Comparison of ENCODE assay signal across 10 cellular contexts in the genomic region with DNA sequence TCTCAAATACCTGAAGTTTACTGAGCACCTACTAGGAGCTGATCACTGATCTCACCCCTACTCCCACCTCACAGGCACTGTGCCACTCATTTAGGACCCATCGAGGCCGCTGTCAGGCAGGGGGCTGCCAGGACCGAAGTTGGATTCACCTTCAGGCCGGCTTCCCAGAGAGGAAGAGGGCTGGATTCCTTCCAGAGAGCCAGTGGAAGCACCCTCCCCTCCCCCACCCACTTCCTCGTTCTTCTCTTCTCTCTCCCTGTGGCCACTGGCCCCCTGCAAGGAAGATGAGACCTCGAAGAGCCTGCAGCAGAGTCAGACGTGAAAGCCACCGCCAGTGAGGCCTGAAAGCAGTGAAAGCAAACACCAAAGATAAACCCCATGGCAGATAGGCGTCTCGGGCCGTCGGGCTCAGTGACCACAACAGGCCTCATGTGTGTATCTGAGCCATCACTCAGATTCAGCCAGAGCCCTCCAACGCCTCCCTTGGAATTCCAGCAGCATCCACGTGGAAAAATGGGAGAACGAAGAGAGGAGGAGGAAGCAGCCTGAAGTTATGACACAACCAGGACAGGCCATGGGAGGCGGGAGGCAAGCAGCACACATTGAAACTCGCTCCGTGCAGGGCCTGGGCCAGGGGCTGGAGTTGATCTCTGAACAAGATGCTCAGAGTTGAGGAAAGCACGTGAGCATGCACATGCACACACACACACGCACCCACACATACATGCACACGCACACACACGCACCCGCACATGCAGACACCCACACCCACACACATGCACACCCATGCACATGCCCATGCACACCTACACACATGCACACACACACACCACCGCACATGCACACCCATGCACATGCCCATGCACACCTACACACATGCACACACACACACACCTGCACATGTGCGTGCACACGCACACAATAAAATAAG. TPM values are rescaled to one million over a fixed set of nuclear protein-coding genes. Genes with fewer than 3 reads are reported as not detected.
DNase-seq lines count a peak whose midpoint lies in the region; ATAC-seq and TF ChIP-seq lines count a peak whose summit lies in the region.
"Had no signal": no experiment of that assay in that cellular context is flagged by ENCODE, and none has a peak within 500 bp of the region (broad histone marks: within the 10 kb centered on the region; RNA-seq: fewer than 3 reads in every experiment).

No MANE protein-coding gene starts in this region.

- H3K27me3 Mint-ChIP-seq in activated CD8-positive, alpha-beta memory T cell treated with anti-CD3 and anti-CD28 coated beads, Interleukin-2, amount 10 ng/mL, durations not matched to agents 7 days and 5 days: no peaks in the 10 kb centered on the region
- H3K27me3 Mint-ChIP-seq in stimulated activated naive B cell treated with anti-CD40 and anti-IgM and Interleukin-4, amounts not matched to agents 10 μg/mL and 1 μg/mL and 100 μg/mL, for 72 hours: no peaks in the 10 kb centered on the region

- no peaks in the 10 kb centered on the region for H3K36me3 Mint-ChIP-seq in activated CD8-positive, alpha-beta memory T cell treated with anti-CD3 and anti-CD28 coated beads, Interleukin-2, amount 10 ng/mL, durations not matched to agents 7 days and 5 days
- H3K36me3 Mint-ChIP-seq in stimulated activated naive B cell treated with anti-CD40 and anti-IgM and Interleukin-4, amounts not matched to agents 10 μg/mL and 1 μg/mL and 100 μg/mL, for 72 hours: no peaks in the 10 kb centered on the region

- H3K27ac Mint-ChIP-seq in activated CD8-positive, alpha-beta memory T cell treated with anti-CD3 and anti-CD28 coated beads, Interleukin-2, amount 10 ng/mL, durations not matched to agents 7 days and 5 days: peak overlapping the region; percentile 79
- H3K27ac Mint-ChIP-seq in stimulated activated naive B cell treated with anti-CD40 and anti-IgM and Interleukin-4, amounts not matched to agents 10 μg/mL and 1 μg/mL and 100 μg/mL, for 72 hours: peak overlapping the region; percentile 93

- intact Hi-C loops in posterior vena cava (cut with DNase I): loop anchor here in 1 of 2 donors (10.0 kb wide), 1 partner anchor 55 kb away; no protein-coding TSS in a partner anchor

- H3K4me1 Mint-ChIP-seq in activated CD8-positive, alpha-beta memory T cell treated with anti-CD3 and anti-CD28 coated beads, Interleukin-2, amount 10 ng/mL, durations not matched to agents 7 days and 5 days: peaks cover 46% of the 10 kb centered on the region
- H3K4me1 Mint-ChIP-seq in stimulated activated naive B cell treated with anti-CD40 and anti-IgM and Interleukin-4, amounts not matched to agents 10 μg/mL and 1 μg/mL and 100 μg/mL, for 72 hours: peaks cover 26 to 43% of the 10 kb centered on the region in 2 donors

- POLR2A ChIA-PET in RWPE1 (lab: Yijun Ruan, JAX; ENCODE audit: low non-redundant PET): no interaction called here

- CTCF ChIA-PET in activated CD8-positive, alpha-beta memory T cell treated with anti-CD3 and anti-CD28 coated beads, Interleukin-2, amount 10 ng/mL, durations not matched to agents 7 days and 5 days (lab: Charles Lee): interaction anchor here (0.7 to 4.6 kb wide), 8 partner anchors 10 to 631 kb away, joined by 3 to 31 read pairs (median 8); a partner anchor contains a TSS
- CTCF ChIA-PET in RWPE1 (lab: Yijun Ruan, JAX): no interaction called here

- no peak for TF ChIP-seq CTCF in RWPE1 (conservative IDR thresholded peaks at IDR 0.05; ENCODE audit: low read depth)

- DNase-seq in activated CD8-positive, alpha-beta memory T cell treated with anti-CD3 and anti-CD28 coated beads, Interleukin-2, amount 10 ng/mL, durations not matched to agents 7 days and 5 days: peak; percentile 47
- no peak for DNase-seq in activated CD8-positive, alpha-beta memory T cell treated with anti-CD3 and anti-CD28 coated beads for 24 hours
- DNase-seq in RWPE1 (ENCODE audit: low spot score): no peak
- DNase-seq in glomerular visceral epithelial cell (ENCODE audit: extremely low spot score): peak; percentile 92
- DNase-seq in stimulated activated naive B cell treated with anti-CD40 and anti-IgM and Interleukin-4, amounts not matched to agents 10 μg/mL and 1 μg/mL and 100 μg/mL, for 72 hours: no peak
- DNase-seq in 8988T: no peak
- no peak for DNase-seq in posterior vena cava (ENCODE audit: low spot score)

- H3K4me3 Mint-ChIP-seq in activated CD8-positive, alpha-beta memory T cell treated with anti-CD3 and anti-CD28 coated beads, Interleukin-2, amount 10 ng/mL, durations not matched to agents 7 days and 5 days: peak overlapping the region; percentile 54
- H3K4me3 Mint-ChIP-seq in stimulated activated naive B cell treated with anti-CD40 and anti-IgM and Interleukin-4, amounts not matched to agents 10 μg/mL and 1 μg/mL and 100 μg/mL, for 72 hours: peak overlapping the region; percentile 70 to 72

- peak; percentile 62 for ATAC-seq in activated CD8-positive, alpha-beta memory T cell treated with anti-CD3 and anti-CD28 coated beads, Interleukin-2, amount 10 ng/mL, durations not matched to agents 7 days and 5 days
- peak in 1 of 2 donors; percentile 21 for ATAC-seq in stimulated activated naive B cell treated with anti-CD40 and anti-IgM and Interleukin-4, amounts not matched to agents 10 μg/mL and 1 μg/mL and 100 μg/mL, for 72 hours (replicated peaks)
- ATAC-seq in GM19397 (IDR thresholded peaks at IDR 0.05; ENCODE audit: unreplicated experiment): no peak
- ATAC-seq: gastrocnemius medialis had no signal

- peak overlapping the region; percentile 82 for H3K27ac ChIP-seq in RWPE1
- H3K27ac ChIP-seq: parathyroid adenoma had no signal

- H3K9me3 Mint-ChIP-seq in activated CD8-positive, alpha-beta memory T cell treated with anti-CD3 and anti-CD28 coated beads, Interleukin-2, amount 10 ng/mL, durations not matched to agents 7 days and 5 days (ENCODE audit: low read depth): no peaks in the 10 kb centered on the region
- H3K9me3 Mint-ChIP-seq in stimulated activated naive B cell treated with anti-CD40 and anti-IgM and Interleukin-4, amounts not matched to agents 10 μg/mL and 1 μg/mL and 100 μg/mL, for 72 hours: no peaks in the 10 kb centered on the region

RNA-seq across cellular contexts. Expression of a gene that starts 6.2 kb away (rescaled TPM):
- total RNA-seq in activated CD8-positive, alpha-beta memory T cell treated with anti-CD3 and anti-CD28 coated beads, Interleukin-2, amount 10 ng/mL, durations not matched to agents 7 days and 5 days: 10 to 100 TPM; 45.5 to 59.9 TPM
- 10 to 100 TPM; 35.1 to 39.1 TPM for total RNA-seq in posterior vena cava

RNA-seq across cellular contexts. Expression of a gene that starts 32.2 kb away (rescaled TPM):
- total RNA-seq in activated CD8-positive, alpha-beta memory T cell treated with anti-CD3 and anti-CD28 coated beads, Interleukin-2, amount 10 ng/mL, durations not matched to agents 7 days and 5 days: not detected
- 1 to 10 TPM; 2.1 to 2.3 TPM for total RNA-seq in posterior vena cava

RNA-seq across cellular contexts. Expression of a gene that starts 38.3 kb away (rescaled TPM):
- 1 to 10 TPM; 1.0 to 2.1 TPM for total RNA-seq in activated CD8-positive, alpha-beta memory T cell treated with anti-CD3 and anti-CD28 coated beads, Interleukin-2, amount 10 ng/mL, durations not matched to agents 7 days and 5 days
- total RNA-seq in posterior vena cava: under 1 TPM; 0.05 to 0.09 TPM
- total RNA-seq: gastrocnemius medialis had no signal

RNA-seq across cellular contexts. Expression of a gene that starts 48.8 kb away (rescaled TPM):
- total RNA-seq in activated CD8-positive, alpha-beta memory T cell treated with anti-CD3 and anti-CD28 coated beads, Interleukin-2, amount 10 ng/mL, durations not matched to agents 7 days and 5 days: 10 to 100 TPM; 85.4 to 94.8 TPM
- 10 to 100 TPM; 18.4 to 22.6 TPM for total RNA-seq in posterior vena cava

Comparison
In these comparisons a context has a peak if more than half of its experiments do, and no peak if none do; other contexts are left out.
1. DNase-seq: peak in activated CD8-positive, alpha-beta memory T cell treated with anti-CD3 and anti-CD28 coated beads, Interleukin-2, amount 10 ng/mL, durations not matched to agents 7 days and 5 days (single experiment) and glomerular visceral epithelial cell (single experiment); none in activated CD8-positive, alpha-beta memory T cell treated with anti-CD3 and anti-CD28 coated beads for 24 hours (single experiment), RWPE1 (single experiment), stimulated activated naive B cell treated with anti-CD40 and anti-IgM and Interleukin-4, amounts not matched to agents 10 μg/mL and 1 μg/mL and 100 μg/mL, for 72 hours (single experiment), 8988T (single experiment) and posterior vena cava (single experiment).